8 cellular contexts compared by ENCODE assay signal in genomic region chr7:140924019-140924820, GRCh38. TPM values are rescaled to one million over a fixed set of nuclear protein-coding genes. Genes with fewer than 3 reads are reported as not detected.
DNase-seq lines count a peak whose midpoint lies in the region; ATAC-seq lines count a peak whose summit lies in the region.

No MANE protein-coding gene starts in this region.

- peak; percentile 72 for ATAC-seq in GM18858 (IDR thresholded peaks at IDR 0.05; ENCODE audit: unreplicated experiment)
- peak; percentile 78 for ATAC-seq in HG03064 (IDR thresholded peaks at IDR 0.05; ENCODE audit: low read depth, unreplicated experiment)

- DNase-seq in AG08395 (ENCODE audit: low spot score) (peak; percentile 56), NCI-H2196 treated with DMSO at 0.1 percent for 48 hours (lab: John Stamatoyannopoulos, UW; ENCODE audit: unreplicated experiment) (peak; percentile 62), cerebellum (ENCODE audit: low spot score) (peak; percentile 52)
- peak; percentile 71 for DNase-seq in activated CD4-positive, CD25-positive, alpha-beta regulatory T cell treated with anti-CD3 and anti-CD28 coated beads, Interleukin-2, amount 50 U/mL, for 72 hours
- DNase-seq in stimulated activated CD4-positive, alpha-beta T cell treated with anti-CD3 and anti-CD28 coated beads, Interleukin-1b, Interleukin-23, amount 100 ng/mL, for 4 hours (ENCODE audit: low read depth in 2 of 2): peak; percentile 44 to 66

- peak overlapping the region; percentile 95 for H3K27ac ChIP-seq in layer of hippocampus (ENCODE audit: low read depth, low read length)

- no peaks in the 10 kb centered on the region for H3K27me3 ChIP-seq in layer of hippocampus (ENCODE audit: control insufficient read depth, insufficient read depth, low read length)

RNA-seq across cellular contexts. Expression of gene BRAF, which starts 0.5 kb away (rescaled TPM):
- total RNA-seq in cerebellum: 94.5 TPM

Comparison
In these comparisons a context has a peak if more than half of its experiments do, and no peak if none do; other contexts are left out.
1. Peak in every context shown above with its lines: DNase-seq, ATAC-seq and H3K27ac ChIP-seq.